In genomic region chr22:46638601-46639431, GRCh38 we compare ENCODE assay signal across 1 cellular context.
TF ChIP-seq lines count a peak whose summit lies in the region.

No MANE protein-coding gene starts in this region.

TF ChIP-seq in HepG2, 621 proteins besides CTCF, POLR2A, EP300 and RAD21 (continued from another document and continues in another):
- TF ChIP-seq POGK (CRISPR knock-in tag; conservative IDR thresholded peaks at IDR 0.05): peak; percentile 76; the same call in 1 of the 2 replicates
- peak; percentile 95; the same call in 1 of the 2 replicates for TF ChIP-seq ZNF614 (CRISPR knock-in tag; IDR thresholded peaks at IDR 0.05; ENCODE audit: borderline replicate concordance)
- TF ChIP-seq SIX4 (CRISPR knock-in tag; IDR thresholded peaks at IDR 0.05): no peak
- TF ChIP-seq MXD4 (CRISPR knock-in tag; IDR thresholded peaks at IDR 0.05): peak; percentile 61
- no peak for TF ChIP-seq RBM22 (optimal IDR thresholded peaks at IDR 0.05; ENCODE audit: low read length)
- no peak for TF ChIP-seq KDM5A (IDR thresholded peaks at IDR 0.05; ENCODE audit: borderline replicate concordance, low read length)
- no peak for TF ChIP-seq NFE2 (CRISPR knock-in tag; IDR thresholded peaks at IDR 0.05)
- TF ChIP-seq RELA (CRISPR knock-in tag; IDR thresholded peaks at IDR 0.05): no peak
- TF ChIP-seq ARID3A (IDR thresholded peaks at IDR 0.05; ENCODE audit: low read depth, low read length): no peak
- no peak; the same call in 1 of the 2 replicates for TF ChIP-seq RBAK (CRISPR knock-in tag; IDR thresholded peaks at IDR 0.05)
- no peak for TF ChIP-seq ZNF720 (CRISPR knock-in tag; IDR thresholded peaks at IDR 0.05)
- no peak for TF ChIP-seq ARHGAP35 (CRISPR knock-in tag; IDR thresholded peaks at IDR 0.05; ENCODE audit: borderline replicate concordance)
- peak; percentile 30; the same call in 1 of the 2 replicates for TF ChIP-seq CSRNP2 (CRISPR knock-in tag; conservative IDR thresholded peaks at IDR 0.05; ENCODE audit: low read depth)
- peak; percentile 81; the same call in 1 of the 2 replicates for TF ChIP-seq ZNF431 (CRISPR knock-in tag; IDR thresholded peaks at IDR 0.05; ENCODE audit: borderline replicate concordance, low read depth)
- no peak for TF ChIP-seq ZSCAN31 (CRISPR knock-in tag; IDR thresholded peaks at IDR 0.05; ENCODE audit: low read depth)
- no peak for TF ChIP-seq ZNF224 (CRISPR knock-in tag; IDR thresholded peaks at IDR 0.05)
- TF ChIP-seq ATRX (CRISPR knock-in tag; IDR thresholded peaks at IDR 0.05; ENCODE audit: borderline replicate concordance): no peak
- no peak for TF ChIP-seq ZNF446 (CRISPR knock-in tag; IDR thresholded peaks at IDR 0.05)
- TF ChIP-seq ZNF567 (CRISPR knock-in tag; IDR thresholded peaks at IDR 0.05; ENCODE audit: borderline replicate concordance): no peak
- TF ChIP-seq ZBTB2 (CRISPR knock-in tag; IDR thresholded peaks at IDR 0.05; ENCODE audit: low read depth): peak; percentile 54
- TF ChIP-seq ZNF20 (CRISPR knock-in tag; IDR thresholded peaks at IDR 0.05): no peak
- no peak for TF ChIP-seq ZBTB14 (CRISPR knock-in tag; IDR thresholded peaks at IDR 0.05)
- TF ChIP-seq ZNF121 (CRISPR knock-in tag; IDR thresholded peaks at IDR 0.05): no peak
- no peak for TF ChIP-seq SNRNP70 (IDR thresholded peaks at IDR 0.05; ENCODE audit: low read depth, low read length)
- no peak for TF ChIP-seq SRSF4 (IDR thresholded peaks at IDR 0.05; ENCODE audit: low read depth, low read length, poor library complexity, severe bottlenecking)
- TF ChIP-seq SNAPC4 (CRISPR knock-in tag; IDR thresholded peaks at IDR 0.05): no peak
- 0 out of 2 replicates have a peak, but pooled peaks have one; percentile 31 for TF ChIP-seq ZXDC (CRISPR knock-in tag; IDR thresholded peaks at IDR 0.05)
- no peak for TF ChIP-seq ZNF761 (CRISPR knock-in tag; conservative IDR thresholded peaks at IDR 0.05)
- TF ChIP-seq ZNF777 (CRISPR knock-in tag; IDR thresholded peaks at IDR 0.05): no peak
- no peak for TF ChIP-seq MTERF4 (CRISPR knock-in tag; IDR thresholded peaks at IDR 0.05)
- no peak for TF ChIP-seq ZNF343 (CRISPR knock-in tag; IDR thresholded peaks at IDR 0.05)
- no peak for TF ChIP-seq DNMT1 (CRISPR knock-in tag; IDR thresholded peaks at IDR 0.05)
- peak; percentile 74 for TF ChIP-seq BHLHE40 (IDR thresholded peaks at IDR 0.05; ENCODE audit: low read length)
- TF ChIP-seq ZKSCAN8 (CRISPR knock-in tag; IDR thresholded peaks at IDR 0.05; ENCODE audit: borderline replicate concordance): no peak
- TF ChIP-seq ZNF547 (CRISPR knock-in tag; IDR thresholded peaks at IDR 0.05): no peak
- no peak for TF ChIP-seq ZNF383 (CRISPR knock-in tag; IDR thresholded peaks at IDR 0.05; ENCODE audit: borderline replicate concordance)
- TF ChIP-seq ZNF772 (CRISPR knock-in tag; IDR thresholded peaks at IDR 0.05): no peak; the same call in 1 of the 2 replicates
- TF ChIP-seq ZNF317 (CRISPR knock-in tag; IDR thresholded peaks at IDR 0.05): peak; percentile 73
- no peak for TF ChIP-seq ZNF275 (CRISPR knock-in tag; IDR thresholded peaks at IDR 0.05; ENCODE audit: borderline replicate concordance)
- no peak for TF ChIP-seq ZNF503 (CRISPR knock-in tag; IDR thresholded peaks at IDR 0.05)
- peak; percentile 47; the same call in 1 of the 2 replicates for TF ChIP-seq PRMT3 (CRISPR knock-in tag; IDR thresholded peaks at IDR 0.05; ENCODE audit: borderline replicate concordance, low read depth)
- TF ChIP-seq XRCC5 (optimal IDR thresholded peaks at IDR 0.05; ENCODE audit: low read length): peak; percentile 76
- 0 out of 2 replicates have a peak, but pooled peaks have one; percentile 58 for TF ChIP-seq GZF1 (CRISPR knock-in tag; IDR thresholded peaks at IDR 0.05)
- no peak for TF ChIP-seq ZFP37 (CRISPR knock-in tag; IDR thresholded peaks at IDR 0.05; ENCODE audit: borderline replicate concordance)
- no peak for TF ChIP-seq SSRP1 (CRISPR knock-in tag; IDR thresholded peaks at IDR 0.05)
- TF ChIP-seq ZNF644 (CRISPR knock-in tag; IDR thresholded peaks at IDR 0.05; ENCODE audit: low read depth): no peak
